22 cellular contexts compared by ENCODE assay signal in genomic region chr6:163474581-163474980, GRCh38.
"Had no signal": no experiment of that assay in that cellular context is flagged by ENCODE, and none has a peak within 500 bp of the region (broad histone marks: within the 10 kb centered on the region; RNA-seq: fewer than 3 reads in every experiment).

No MANE protein-coding gene starts in this region.

- DNase-seq: activated CD4-positive, alpha-beta T cell treated with anti-CD3 and anti-CD28 coated beads for 1 hour; activated CD4-positive, alpha-beta T cell treated with anti-CD3 and anti-CD28 coated beads, Interleukin-2, amount 50 U/mL, for 1 hour; activated CD8-positive, alpha-beta T cell treated with anti-CD3 and anti-CD28 coated beads for 36 hours; activated effector memory CD4-positive, alpha-beta T cell treated with Interleukin-2 at 50 U/mL for 16 hours; activated naive CD4-positive, alpha-beta T cell treated with Interleukin-2 at 50 U/mL for 16 hours; activated naive CD8-positive, alpha-beta T cell treated with anti-CD3 and anti-CD28 coated beads, Interleukin-2, amount 10 ng/mL, durations not matched to agents 7 days and 5 days; activated T-cell treated with anti-CD3 and anti-CD28 coated beads, Interleukin-2, amount 50 U/mL, for 4 hours; cortex of kidney; foreskin keratinocyte; heart right ventricle; mucosa of descending colon; stimulated activated CD4-positive, alpha-beta T cell treated with anti-CD3 and anti-CD28 coated beads, Interleukin-2, amount 100 ng/mL, for 48 hours; stimulated activated naive CD8-positive, alpha-beta T cell treated with anti-CD3 and anti-CD28 coated beads, Interleukin-15, Interleukin-2, amounts not matched to agents 100 U/mL and 50 U/mL, for 24 hours; T-helper 2 cell; testis; uterus had no signal

- H3K27ac Mint-ChIP-seq: activated CD8-positive, alpha-beta T cell treated with anti-CD3 and anti-CD28 coated beads for 36 hours; activated naive CD8-positive, alpha-beta T cell treated with anti-CD3 and anti-CD28 coated beads, Interleukin-2, amount 10 ng/mL, durations not matched to agents 7 days and 5 days; type B pancreatic cell had no signal

- H3K4me3 Mint-ChIP-seq: activated CD8-positive, alpha-beta T cell treated with anti-CD3 and anti-CD28 coated beads for 36 hours; activated naive CD8-positive, alpha-beta T cell treated with anti-CD3 and anti-CD28 coated beads, Interleukin-2, amount 10 ng/mL, durations not matched to agents 7 days and 5 days; activated T-cell treated with anti-CD3 and anti-CD28 coated beads, Interleukin-2, amount 50 U/mL, for 4 hours; brain; natural killer cell treated with Interleukin-12 subunit alpha and Interleukin-12 subunit beta and Interleukin-15 and Interleukin-18, amount 100 ng/mL, for 72 hours; type B pancreatic cell had no signal

- ATAC-seq: activated CD8-positive, alpha-beta T cell treated with anti-CD3 and anti-CD28 coated beads for 36 hours; activated T-cell treated with anti-CD3 and anti-CD28 coated beads, Interleukin-2, amount 50 U/mL, for 4 hours; esophagus mucosa; foreskin keratinocyte; left lobe of liver; mucosa of descending colon; natural killer cell treated with Interleukin-12 subunit alpha and Interleukin-12 subunit beta and Interleukin-15 and Interleukin-18, amount 100 ng/mL, for 72 hours; right cardiac atrium; stimulated activated naive CD8-positive, alpha-beta T cell treated with anti-CD3 and anti-CD28 coated beads, Interleukin-15, Interleukin-2, amounts not matched to agents 100 U/mL and 50 U/mL, for 24 hours had no signal

- H3K27me3 Mint-ChIP-seq: activated CD8-positive, alpha-beta T cell treated with anti-CD3 and anti-CD28 coated beads for 36 hours; activated naive CD8-positive, alpha-beta T cell treated with anti-CD3 and anti-CD28 coated beads, Interleukin-2, amount 10 ng/mL, durations not matched to agents 7 days and 5 days; brain; natural killer cell treated with Interleukin-12 subunit alpha and Interleukin-12 subunit beta and Interleukin-15 and Interleukin-18, amount 100 ng/mL, for 72 hours; type B pancreatic cell had no signal
